18 cellular contexts compared by ENCODE assay signal in the genomic region with DNA sequence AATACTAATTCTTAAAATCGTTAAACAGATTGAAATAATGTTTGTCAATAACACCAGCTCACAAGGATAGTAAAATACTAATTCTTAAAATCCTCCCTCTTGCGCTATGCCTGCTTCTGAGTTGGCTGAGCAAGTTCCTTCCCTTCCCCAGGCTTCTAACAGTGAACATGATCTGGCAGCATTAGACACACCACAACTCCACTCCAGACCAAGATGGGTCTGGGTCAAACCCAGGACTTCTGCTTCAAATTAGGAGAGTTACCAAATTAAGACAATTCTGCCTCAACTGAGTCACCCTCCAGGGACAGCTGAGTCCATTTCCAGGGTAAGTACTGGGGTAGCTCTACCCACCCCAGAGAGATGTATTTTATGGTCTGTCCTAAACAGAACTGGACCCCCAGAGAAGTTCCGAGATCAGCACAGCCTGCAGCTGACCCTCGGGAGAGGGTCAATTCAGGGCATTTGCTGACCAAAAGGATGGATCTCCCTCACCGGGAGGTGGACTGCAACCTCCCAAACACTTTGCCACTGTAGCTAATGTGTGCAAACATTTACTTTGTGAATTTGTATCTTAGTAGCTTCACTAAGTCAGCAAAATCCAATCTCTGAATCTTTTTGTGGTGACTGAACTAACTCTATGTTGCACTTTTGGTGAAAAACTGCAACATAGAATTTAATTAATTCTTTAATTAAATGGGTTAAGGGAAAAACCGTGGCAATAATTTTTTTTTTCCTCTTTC. TPM values are rescaled to one million over a fixed set of nuclear protein-coding genes. Genes with fewer than 3 reads are reported as not detected.
A peak's percentile ranks its signal among the peaks of the same experiment; 100 is the strongest.
DNase-seq lines count a peak whose midpoint lies in the region; ATAC-seq and TF ChIP-seq lines count a peak whose summit lies in the region.
"Had no signal": no experiment of that assay in that cellular context is flagged by ENCODE, and none has a peak within 500 bp of the region (broad histone marks: within the 10 kb centered on the region; RNA-seq: fewer than 3 reads in every experiment).

No MANE protein-coding gene starts in this region.

- peaks cover 10% of the 10 kb centered on the region for H3K9me3 Mint-ChIP-seq in CD8-positive, alpha-beta T cell
- H3K9me3 Mint-ChIP-seq in activated T-cell treated with anti-CD3 and anti-CD28 coated beads, Interleukin-2, amount 50 U/mL, for 24 hours: peaks cover 13% of the 10 kb centered on the region
- peaks cover 15% of the 10 kb centered on the region for H3K9me3 Mint-ChIP-seq in chondrocyte (ENCODE audit: low read depth)

- no peaks in the 10 kb centered on the region for H3K36me3 ChIP-seq in RWPE2 (ENCODE audit: low read depth)
- H3K36me3 ChIP-seq in left lung: no peaks in the 10 kb centered on the region
- no peaks in the 10 kb centered on the region for H3K36me3 ChIP-seq in CD8-positive, alpha-beta T cell (ENCODE audit: insufficient read depth, low read length)
- H3K36me3 ChIP-seq: esophagus muscularis mucosa, neutrophil, SJSA1 had no signal

- no peaks in the 10 kb centered on the region for H3K4me1 ChIP-seq in RWPE2 (ENCODE audit: insufficient read depth, poor library complexity, severe bottlenecking)
- H3K4me1 ChIP-seq in left lung: no peaks in the 10 kb centered on the region
- H3K4me1 ChIP-seq in CD8-positive, alpha-beta T cell (ENCODE audit: insufficient read depth, low read length): peaks cover 8% of the 10 kb centered on the region
- H3K4me1 ChIP-seq: Caco-2, esophagus muscularis mucosa had no signal

- H3K4me3 Mint-ChIP-seq in CD8-positive, alpha-beta T cell: no peak overlapping the region
- H3K4me3 Mint-ChIP-seq in activated T-cell treated with anti-CD3 and anti-CD28 coated beads, Interleukin-2, amount 50 U/mL, for 24 hours: no peak overlapping the region
- no peak overlapping the region for H3K4me3 Mint-ChIP-seq in chondrocyte (ENCODE audit: unreplicated experiment)
- H3K4me3 Mint-ChIP-seq: stimulated activated naive B cell treated with anti-CD40 and anti-IgM and Interleukin-4, amounts not matched to agents 10 μg/mL and 1 μg/mL and 100 μg/mL, for 72 hours had no signal

- H3K27ac Mint-ChIP-seq in CD8-positive, alpha-beta T cell: no peak overlapping the region
- H3K27ac Mint-ChIP-seq in activated T-cell treated with anti-CD3 and anti-CD28 coated beads, Interleukin-2, amount 50 U/mL, for 24 hours: no peak overlapping the region
- no peak overlapping the region for H3K27ac Mint-ChIP-seq in chondrocyte (ENCODE audit: unreplicated experiment)
- H3K27ac Mint-ChIP-seq: stimulated activated naive B cell treated with anti-CD40 and anti-IgM and Interleukin-4, amounts not matched to agents 10 μg/mL and 1 μg/mL and 100 μg/mL, for 72 hours had no signal

- DNase-seq in GM04503 (ENCODE audit: low read depth) (peak; percentile 65), RWPE2 (ENCODE audit: low spot score) (peak; percentile 13), left lung (no peak), stromal cell of bone marrow (ENCODE audit: low read depth) (peak; percentile 90), chondrocyte (ENCODE audit: low spot score) (no peak)
- DNase-seq in CD8-positive, alpha-beta T cell: no peak
- DNase-seq in activated T-cell treated with anti-CD3 and anti-CD28 coated beads, Interleukin-2, amount 50 U/mL, for 24 hours: no peak
- DNase-seq: activated effector memory CD4-positive, alpha-beta T cell treated with anti-CD3 and anti-CD28 coated beads, Interleukin-2, amount 50 U/mL, for 16 hours; Caco-2; cortex of kidney; KBM-7; mammary epithelial cell; NCI-H1436 treated with DMSO at 0.1 percent for 48 hours; NCI-H2227 treated with DMSO at 0.1 percent for 48 hours; stimulated activated naive B cell treated with anti-CD40 and anti-IgM and Interleukin-4, amounts not matched to agents 10 μg/mL and 1 μg/mL and 100 μg/mL, for 72 hours had no signal

- ATAC-seq in RWPE2 (ENCODE audit: low read depth) (no peak), left lung (peak; percentile 16)
- no peak for ATAC-seq in CD8-positive, alpha-beta T cell
- ATAC-seq: stimulated activated naive B cell treated with anti-CD40 and anti-IgM and Interleukin-4, amounts not matched to agents 10 μg/mL and 1 μg/mL and 100 μg/mL, for 72 hours had no signal

- H3K4me1 Mint-ChIP-seq in CD8-positive, alpha-beta T cell (ENCODE audit: low read depth): peaks cover 10% of the 10 kb centered on the region
- H3K4me1 Mint-ChIP-seq in activated T-cell treated with anti-CD3 and anti-CD28 coated beads, Interleukin-2, amount 50 U/mL, for 24 hours (ENCODE audit: low read depth): peaks cover 10% of the 10 kb centered on the region
- H3K4me1 Mint-ChIP-seq in chondrocyte (ENCODE audit: low read depth): peaks cover 8% of the 10 kb centered on the region

- H3K27ac ChIP-seq in RWPE2 (ENCODE audit: poor library complexity, severe bottlenecking): no peak overlapping the region
- no peak overlapping the region for H3K27ac ChIP-seq in left lung
- no peak overlapping the region for H3K27ac ChIP-seq in CD8-positive, alpha-beta T cell (ENCODE audit: low read depth, low read length)
- H3K27ac ChIP-seq: esophagus muscularis mucosa, neutrophil, SJSA1 had no signal

- no peak for TF ChIP-seq CTCF in RWPE2 (IDR thresholded peaks at IDR 0.05; ENCODE audit: poor library complexity, severe bottlenecking)
- no peak for TF ChIP-seq CTCF in left lung (IDR thresholded peaks at IDR 0.05)
- no peak for TF ChIP-seq CTCF in CD8-positive, alpha-beta T cell (IDR thresholded peaks at IDR 0.05)
- no peak for TF ChIP-seq CTCF in chondrocyte (IDR thresholded peaks at IDR 0.05)

- CTCF ChIA-PET in CD8-positive, alpha-beta T cell (lab: Charles Lee): no interaction called here

- H3K27me3 ChIP-seq in RWPE2 (ENCODE audit: insufficient read depth, poor library complexity, severe bottlenecking) (no peaks in the 10 kb centered on the region), left lung (no peaks in the 10 kb centered on the region)
- no peaks in the 10 kb centered on the region for H3K27me3 ChIP-seq in CD8-positive, alpha-beta T cell (ENCODE audit: insufficient read depth, low read length)
- H3K27me3 ChIP-seq: esophagus muscularis mucosa, neutrophil, SJSA1 had no signal

- H3K9me3 ChIP-seq in RWPE2 (ENCODE audit: severe bottlenecking) (peaks cover 4% of the 10 kb centered on the region), left lung (peaks cover 0 to 6% of the 10 kb centered on the region in 2 donors)
- H3K9me3 ChIP-seq in CD8-positive, alpha-beta T cell (ENCODE audit: low read length): no peaks in the 10 kb centered on the region
- H3K9me3 ChIP-seq: neutrophil, SJSA1 had no signal

- H3K36me3 Mint-ChIP-seq in CD8-positive, alpha-beta T cell: peaks cover 6% of the 10 kb centered on the region
- H3K36me3 Mint-ChIP-seq in activated T-cell treated with anti-CD3 and anti-CD28 coated beads, Interleukin-2, amount 50 U/mL, for 24 hours (ENCODE audit: low read depth): peaks cover 8% of the 10 kb centered on the region
- H3K36me3 Mint-ChIP-seq in chondrocyte (ENCODE audit: low read depth): peaks cover 9% of the 10 kb centered on the region

- H3K4me3 ChIP-seq in RWPE2 (ENCODE audit: severe bottlenecking) (no peak overlapping the region), left lung (no peak overlapping the region)
- no peak overlapping the region for H3K4me3 ChIP-seq in CD8-positive, alpha-beta T cell (ENCODE audit: low read depth, low read length)
- H3K4me3 ChIP-seq: esophagus muscularis mucosa, SJSA1 had no signal

- POLR2A ChIA-PET in CD8-positive, alpha-beta T cell (lab: Charles Lee): no interaction called here

- no peaks in the 10 kb centered on the region for H3K27me3 Mint-ChIP-seq in CD8-positive, alpha-beta T cell (ENCODE audit: low read depth)
- no peaks in the 10 kb centered on the region for H3K27me3 Mint-ChIP-seq in activated T-cell treated with anti-CD3 and anti-CD28 coated beads, Interleukin-2, amount 50 U/mL, for 24 hours
- no peaks in the 10 kb centered on the region for H3K27me3 Mint-ChIP-seq in chondrocyte (ENCODE audit: low read depth)
- H3K27me3 Mint-ChIP-seq: stimulated activated naive B cell treated with anti-CD40 and anti-IgM and Interleukin-4, amounts not matched to agents 10 μg/mL and 1 μg/mL and 100 μg/mL, for 72 hours had no signal

- intact Hi-C loops in left lung (cut with DNase I): no loop called here
- intact Hi-C loops in CD8-positive, alpha-beta T cell (cut with DNase I, micrococcal nuclease): no loop called here

RNA-seq across cellular contexts. Expression of a gene that starts 48.8 kb away (rescaled TPM):
- 10 to 100 TPM; 39.7 to 61.1 TPM for total RNA-seq in left lung
- 1 to 10 TPM; 4.2 to 4.3 TPM for total RNA-seq in CD8-positive, alpha-beta T cell
- 22.6 to 31.9 TPM (median 31.6 TPM) in 3 replicates for total RNA-seq in chondrocyte

Comparison
In these comparisons a context has a peak if more than half of its experiments do, and no peak if none do; other contexts are left out.
1. DNase-seq: peak in GM04503 (single experiment), RWPE2 (single experiment) and stromal cell of bone marrow (single experiment); none in left lung (0 of 2), CD8-positive, alpha-beta T cell (0 of 7), activated T-cell treated with anti-CD3 and anti-CD28 coated beads, Interleukin-2, amount 50 U/mL, for 24 hours (single experiment) and chondrocyte (single experiment).